ENCODE assay signal across 8 cellular contexts in the genomic region with DNA sequence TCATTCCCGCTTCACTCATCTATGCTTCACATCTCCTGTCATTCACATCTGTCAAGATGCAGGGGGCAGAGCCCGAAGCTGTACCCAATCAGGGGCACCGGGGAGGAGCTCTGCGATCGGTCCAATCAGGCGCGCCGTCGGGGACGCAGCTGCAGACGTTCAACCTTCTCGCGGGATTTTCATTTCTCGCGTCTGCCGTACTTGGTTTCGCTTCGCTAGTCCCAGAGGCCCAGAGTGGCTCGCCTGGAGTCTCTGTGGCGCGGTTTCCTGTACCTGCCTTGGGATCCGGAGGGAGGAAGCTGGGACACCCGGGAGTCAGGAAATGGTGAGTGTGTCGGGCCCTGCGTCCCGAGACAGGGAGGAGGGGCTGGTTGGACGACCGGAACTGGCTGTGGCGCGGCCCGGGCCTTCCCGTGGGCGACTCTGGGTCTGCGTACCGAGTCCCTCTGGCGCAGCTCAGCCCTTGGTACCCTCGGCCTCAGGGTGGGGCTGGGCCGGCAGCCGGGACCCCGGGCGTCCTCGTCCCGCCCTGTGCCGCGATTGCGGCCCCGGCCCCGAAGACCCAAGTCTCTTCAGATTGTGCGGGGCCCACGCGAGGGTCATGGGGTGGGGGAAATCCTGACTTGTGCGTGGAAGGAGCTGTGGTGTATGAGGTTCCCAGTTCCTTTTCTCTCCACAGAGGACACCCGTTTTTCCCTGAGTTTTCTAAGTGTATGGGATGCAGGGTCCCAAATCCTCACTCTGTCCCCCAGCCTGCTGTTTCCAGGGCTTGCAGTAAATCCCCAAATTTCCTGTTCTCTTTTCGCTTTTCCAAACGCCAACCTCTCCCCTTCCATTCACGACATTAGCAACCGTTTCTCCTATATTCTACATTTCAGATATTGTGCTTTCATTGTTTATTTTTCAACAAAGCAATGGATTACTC. TPM values are rescaled to one million over a fixed set of nuclear protein-coding genes. Genes with fewer than 3 reads are reported as not detected.
A peak's percentile ranks its signal among the peaks of the same experiment; 100 is the strongest.
DNase-seq lines count a peak whose midpoint lies in the region; ATAC-seq and TF ChIP-seq lines count a peak whose summit lies in the region.

A gene (plus strand): TSS at position 215 of the 925 bp plus-strand sequence. CDS start 108 bp downstream, at position 323.

- no peaks in the 10 kb centered on the region for H3K27me3 ChIP-seq in gastroesophageal sphincter

- DNase-seq in GM03348 (ENCODE audit: low spot score) (peak; percentile 99), HFF-Myc (ENCODE audit: extremely low read depth, low read depth) (peak; percentile 82), MV-4-11 (lab: John Stamatoyannopoulos, UW) (peak; percentile 96), SK-N-DZ (ENCODE audit: low spot score) (peak; percentile 93), non-pigmented ciliary epithelial cell (ENCODE audit: low read depth) (peak; percentile 74), substantia nigra (lab: John Stamatoyannopoulos, UW) (peak; percentile 33 to 96 (median 85))
- DNase-seq in activated naive CD4-positive, alpha-beta T cell treated with anti-CD3 and anti-CD28 coated beads for 36 hours = peak; percentile 99

- peak within 1 kb of the TSS; percentile 86 for H3K4me3 ChIP-seq in HFF-Myc (replicated peaks; ENCODE audit: low read depth, low read length)
- peak within 1 kb of the TSS; percentile 69 to 87 for H3K4me3 ChIP-seq in gastroesophageal sphincter

- 0 to 2% methylated on average over 11 to 19 of the region's 57 CpGs for WGBS in gastroesophageal sphincter (ENCODE audit: low coverage in 1 of 2), 2 donors

- peak; percentile 98 for ATAC-seq in gastroesophageal sphincter

- no peak for TF ChIP-seq EP300 in gastroesophageal sphincter (IDR thresholded peaks at IDR 0.05)

- no peaks in the 10 kb centered on the region for H3K9me3 ChIP-seq in gastroesophageal sphincter

- peaks cover 42% of the 10 kb centered on the region for H3K4me1 Mint-ChIP-seq in activated naive CD4-positive, alpha-beta T cell treated with anti-CD3 and anti-CD28 coated beads for 36 hours (ENCODE audit: low read depth)

- H3K9me3 Mint-ChIP-seq in activated naive CD4-positive, alpha-beta T cell treated with anti-CD3 and anti-CD28 coated beads for 36 hours = no peaks in the 10 kb centered on the region

- H3K36me3 ChIP-seq in gastroesophageal sphincter = peaks cover 0 to 16% of the 10 kb centered on the region in 2 donors

- H3K27ac ChIP-seq in gastroesophageal sphincter (peak within 1 kb of the TSS; percentile 71 to 97 (median 96)), substantia nigra (ENCODE audit: low read depth, low read length, poor library complexity, severe bottlenecking) (peak within 1 kb of the TSS; percentile 75)

- peak; percentile 73 to 83 for TF ChIP-seq POLR2A in gastroesophageal sphincter (IDR thresholded peaks at IDR 0.05)

- CTCF ChIA-PET in activated naive CD4-positive, alpha-beta T cell treated with anti-CD3 and anti-CD28 coated beads for 36 hours (lab: Charles Lee) = interaction anchor here (0.6 to 2.5 kb wide), 4 partner anchors 103 to 463 kb away, joined by 3 to 10 read pairs (median 4); no protein-coding TSS in a partner anchor

- no peaks in the 10 kb centered on the region for H3K36me3 Mint-ChIP-seq in activated naive CD4-positive, alpha-beta T cell treated with anti-CD3 and anti-CD28 coated beads for 36 hours (ENCODE audit: low read depth)

- H3K27ac Mint-ChIP-seq in activated naive CD4-positive, alpha-beta T cell treated with anti-CD3 and anti-CD28 coated beads for 36 hours = peak within 1 kb of the TSS; percentile 91

- TF ChIP-seq CTCF in HFF-Myc (IDR thresholded peaks at IDR 0.05; ENCODE audit: low read depth, low read length, missing control alignments) (no peak), gastroesophageal sphincter (IDR thresholded peaks at IDR 0.05) (no peak)

- H3K4me3 Mint-ChIP-seq in activated naive CD4-positive, alpha-beta T cell treated with anti-CD3 and anti-CD28 coated beads for 36 hours = peak within 1 kb of the TSS; percentile 90

- no peaks in the 10 kb centered on the region for H3K27me3 Mint-ChIP-seq in activated naive CD4-positive, alpha-beta T cell treated with anti-CD3 and anti-CD28 coated beads for 36 hours (ENCODE audit: low read depth)

- H3K4me1 ChIP-seq in gastroesophageal sphincter = peaks cover 0 to 50% (median 24%) of the 10 kb centered on the region in 3 donors

- intact Hi-C loops in activated naive CD4-positive, alpha-beta T cell treated with anti-CD3 and anti-CD28 coated beads for 36 hours (cut with micrococcal nuclease) = loop anchor here (1.0 to 2.0 kb wide), 4 partner anchors 131 to 448 kb away; a partner anchor contains a TSS

RNA-seq across cellular contexts. Expression of the gene that starts here (rescaled TPM):
- 7.9 and 9.9 TPM in 2 replicates for polyA plus RNA-seq in SK-N-DZ (2014; cell fraction: cytosol; rRNA removed)
- polyA plus RNA-seq in SK-N-DZ (2014; cell fraction: nucleus; rRNA removed) = 4.7 and 5.7 TPM in 2 replicates
- 10 to 100 TPM in 1 of 2 experiments, 1 to 10 TPM in 1; 8.4 to 11.6 TPM for total RNA-seq in activated naive CD4-positive, alpha-beta T cell treated with anti-CD3 and anti-CD28 coated beads for 36 hours
- 10 to 100 TPM in 3 of 4 donors, 1 to 10 TPM in 1; 8.7 to 19.6 (median 11.5) TPM for total RNA-seq in gastroesophageal sphincter

Comparison
In these comparisons a context has a peak if more than half of its experiments do, and no peak if none do; other contexts are left out.
1. Peak in every context shown above with its lines: DNase-seq, ATAC-seq, H3K4me3 ChIP-seq and H3K27ac ChIP-seq.